8 cellular contexts compared by ENCODE assay signal in genomic region chr1:203504400-203505250, GRCh38. TPM values are rescaled to one million over a fixed set of nuclear protein-coding genes. Genes with fewer than 3 reads are reported as not detected.
DNase-seq lines count a peak whose midpoint lies in the region; ATAC-seq, FAIRE-seq and TF ChIP-seq lines count a peak whose summit lies in the region.

No MANE protein-coding gene starts in this region.

- H3K36me3 ChIP-seq in fibroblast of lung (ENCODE audit: control insufficient read depth, insufficient read depth, low read length) = no peaks in the 10 kb centered on the region

- H3K4me3 Mint-ChIP-seq in activated T-cell treated with anti-CD3 and anti-CD28 coated beads, Interleukin-2, amount 50 U/mL, for 4 hours = no peak overlapping the region
- peak overlapping the region in 1 of 3 experiments; percentile 13 for H3K4me3 Mint-ChIP-seq in nephron
- H3K4me3 Mint-ChIP-seq in stimulated activated naive B cell treated with anti-CD40 and anti-IgM and Interleukin-4, amounts not matched to agents 10 μg/mL and 1 μg/mL and 100 μg/mL, for 72 hours = no peak overlapping the region

- H3K4me2 ChIP-seq in fibroblast of lung (ENCODE audit: extremely low read depth, insufficient read depth, low read length) = no peak overlapping the region

- peaks cover 33% of the 10 kb centered on the region for H3K4me1 ChIP-seq in fibroblast of lung (ENCODE audit: control insufficient read depth, extremely low read depth, insufficient read depth, low read length)

- peak; percentile 36 for DNase-seq in DMS 273 treated with DMSO at 0.1 percent for 48 hours (lab: John Stamatoyannopoulos, UW)
- DNase-seq in RCC 7860 (ENCODE audit: low spot score) = peak; percentile 70
- DNase-seq in activated T-cell treated with anti-CD3 and anti-CD28 coated beads, Interleukin-2, amount 50 U/mL, for 4 hours = peak; percentile 78
- peak; percentile 68 to 80 for DNase-seq in fibroblast of lung (ENCODE audit: low read depth in 2 of 2)
- DNase-seq in stimulated activated naive B cell treated with anti-CD40 and anti-IgM and Interleukin-4, amounts not matched to agents 10 μg/mL and 1 μg/mL and 100 μg/mL, for 72 hours = peak; percentile 42

- peaks cover 3% of the 10 kb centered on the region for H3K27me3 Mint-ChIP-seq in activated T-cell treated with anti-CD3 and anti-CD28 coated beads, Interleukin-2, amount 50 U/mL, for 4 hours (ENCODE audit: low read depth)
- peaks cover 8% of the 10 kb centered on the region for H3K27me3 Mint-ChIP-seq in nephron (ENCODE audit: low read depth)
- H3K27me3 Mint-ChIP-seq in stimulated activated naive B cell treated with anti-CD40 and anti-IgM and Interleukin-4, amounts not matched to agents 10 μg/mL and 1 μg/mL and 100 μg/mL, for 72 hours = peaks cover 6 to 12% of the 10 kb centered on the region in 2 donors

- ATAC-seq in activated T-cell treated with anti-CD3 and anti-CD28 coated beads, Interleukin-2, amount 50 U/mL, for 4 hours = peak; percentile 73 to 84
- ATAC-seq in stimulated activated naive B cell treated with anti-CD40 and anti-IgM and Interleukin-4, amounts not matched to agents 10 μg/mL and 1 μg/mL and 100 μg/mL, for 72 hours (replicated peaks) = peak; percentile 87 to 96
- ATAC-seq in GM21526 (IDR thresholded peaks at IDR 0.05; ENCODE audit: low FRiP score, unreplicated experiment) = no peak

- no peak overlapping the region for H3K9ac ChIP-seq in fibroblast of lung (ENCODE audit: insufficient read depth, low read length)

- H3K27ac ChIP-seq in fibroblast of lung (ENCODE audit: insufficient read depth, low read length) = peak overlapping the region; percentile 6

- H3K4me3 ChIP-seq in fibroblast of lung (replicated peaks in 1 of 4; ENCODE audit: control extremely low read depth in 1 of 4, insufficient read depth in 1 of 4, low read depth in 3 of 4, low read length in 4 of 4) = no peak overlapping the region

- TF ChIP-seq CTCF in LNCAP (IDR thresholded peaks at IDR 0.05) (peak; percentile 86), fibroblast of lung (conservative IDR thresholded peaks at IDR 0.05 in 1 of 2, IDR thresholded peaks at IDR 0.05 in 1 of 2; ENCODE audit: low read depth in 1 of 2, low read length in 2 of 2) (peak; percentile 72 to 76), nephron (IDR thresholded peaks at IDR 0.05; ENCODE audit: unreplicated experiment in 3 of 3) (peak; percentile 80 to 90 (median 86))

- FAIRE-seq in RCC 7860 (lab: Jason Lieb, UNC) = peak; percentile 38

- no peaks in the 10 kb centered on the region for H3K27me3 ChIP-seq in fibroblast of lung (ENCODE audit: control insufficient read depth, insufficient read depth, low read length)

- H3K36me3 Mint-ChIP-seq in activated T-cell treated with anti-CD3 and anti-CD28 coated beads, Interleukin-2, amount 50 U/mL, for 4 hours (ENCODE audit: insufficient read depth) = no peaks in the 10 kb centered on the region
- no peaks in the 10 kb centered on the region for H3K36me3 Mint-ChIP-seq in nephron (ENCODE audit: low read depth)
- peaks cover 0 to 2% of the 10 kb centered on the region in 2 donors for H3K36me3 Mint-ChIP-seq in stimulated activated naive B cell treated with anti-CD40 and anti-IgM and Interleukin-4, amounts not matched to agents 10 μg/mL and 1 μg/mL and 100 μg/mL, for 72 hours

- peak overlapping the region in 2 of 3 experiments; percentile 58 to 75 for H3K27ac Mint-ChIP-seq in nephron
- H3K27ac Mint-ChIP-seq in stimulated activated naive B cell treated with anti-CD40 and anti-IgM and Interleukin-4, amounts not matched to agents 10 μg/mL and 1 μg/mL and 100 μg/mL, for 72 hours = no peak overlapping the region

- H3K9me3 Mint-ChIP-seq in activated T-cell treated with anti-CD3 and anti-CD28 coated beads, Interleukin-2, amount 50 U/mL, for 4 hours = no peaks in the 10 kb centered on the region
- H3K9me3 Mint-ChIP-seq in nephron = no peaks in the 10 kb centered on the region
- no peaks in the 10 kb centered on the region for H3K9me3 Mint-ChIP-seq in stimulated activated naive B cell treated with anti-CD40 and anti-IgM and Interleukin-4, amounts not matched to agents 10 μg/mL and 1 μg/mL and 100 μg/mL, for 72 hours

- H4K20me1 ChIP-seq in fibroblast of lung (ENCODE audit: control insufficient read depth, extremely low read depth, insufficient read depth, low read length) = no peaks in the 10 kb centered on the region

- H2AFZ ChIP-seq in fibroblast of lung (ENCODE audit: low read length) = no peak overlapping the region

- peaks cover 3% of the 10 kb centered on the region for H3K79me2 ChIP-seq in fibroblast of lung (ENCODE audit: control insufficient read depth, insufficient read depth, low read length)

- no peaks in the 10 kb centered on the region for H3K9me3 ChIP-seq in fibroblast of lung (ENCODE audit: control insufficient read depth, insufficient read depth, low read depth, low read length)

- peaks cover 6% of the 10 kb centered on the region for H3K4me1 Mint-ChIP-seq in activated T-cell treated with anti-CD3 and anti-CD28 coated beads, Interleukin-2, amount 50 U/mL, for 4 hours (ENCODE audit: low read depth)
- peaks cover 62% of the 10 kb centered on the region for H3K4me1 Mint-ChIP-seq in nephron
- peaks cover 0 to 2% of the 10 kb centered on the region in 2 donors for H3K4me1 Mint-ChIP-seq in stimulated activated naive B cell treated with anti-CD40 and anti-IgM and Interleukin-4, amounts not matched to agents 10 μg/mL and 1 μg/mL and 100 μg/mL, for 72 hours

RNA-seq across cellular contexts. Expression of gene OPTC, which starts 10.7 kb away (rescaled TPM):
- total RNA-seq in activated T-cell treated with anti-CD3 and anti-CD28 coated beads, Interleukin-2, amount 50 U/mL, for 4 hours = not detected
- total RNA-seq in fibroblast of lung = not detected in 2 replicates
- not detected in 2 replicates for polyA plus RNA-seq in fibroblast of lung
- not detected in 2 replicates for polyA plus RNA-seq in fibroblast of lung (2012)
- polyA minus RNA-seq in fibroblast of lung (ENCODE audit: low replicate concordance) = not detected in 2 replicates

RNA-seq across cellular contexts. Expression of gene PRELP, which starts 29.0 kb away (rescaled TPM):
- under 1 TPM; 0.03 to 0.05 (median 0.03) TPM for total RNA-seq in activated T-cell treated with anti-CD3 and anti-CD28 coated beads, Interleukin-2, amount 50 U/mL, for 4 hours
- total RNA-seq in fibroblast of lung = 4.5 and 4.9 TPM in 2 replicates
- polyA plus RNA-seq in fibroblast of lung = 2.8 and 13.9 TPM in 2 replicates
- polyA plus RNA-seq in fibroblast of lung (2012) = 5.7 and 39.6 TPM in 2 replicates
- polyA minus RNA-seq in fibroblast of lung (ENCODE audit: low replicate concordance) = 5.6 and 37.3 TPM in 2 replicates
